In genomic region chr12:13318231-13319015, GRCh38 we compare ENCODE assay signal across 24 cellular contexts.
"Had no signal": no experiment of that assay in that cellular context is flagged by ENCODE, and none has a peak within 500 bp of the region (broad histone marks: within the 10 kb centered on the region; RNA-seq: fewer than 3 reads in every experiment).

No MANE protein-coding gene starts in this region.

- H3K4me3 ChIP-seq: dorsolateral prefrontal cortex, esophagus muscularis mucosa, heart right ventricle, lung, neural progenitor cell, prostate gland, right atrium auricular region, sigmoid colon, thoracic aorta, tibial nerve had no signal

- H3K4me3 Mint-ChIP-seq: immature natural killer cell; memory B cell; naive thymus-derived CD4-positive, alpha-beta T cell; nephron; neural progenitor cell; stimulated activated naive B cell treated with anti-CD40 and anti-IgM and Interleukin-4, amounts not matched to agents 10 μg/mL and 1 μg/mL and 100 μg/mL, for 72 hours; stimulated activated naive CD8-positive, alpha-beta T cell treated with anti-CD3 and anti-CD28 coated beads, Interleukin-15, Interleukin-2, amounts not matched to agents 100 ng/mL and 50 ng/mL, for 24 hours had no signal

- H3K36me3 Mint-ChIP-seq: immature natural killer cell; memory B cell; naive thymus-derived CD4-positive, alpha-beta T cell; neural progenitor cell; stimulated activated naive B cell treated with anti-CD40 and anti-IgM and Interleukin-4, amounts not matched to agents 10 μg/mL and 1 μg/mL and 100 μg/mL, for 72 hours had no signal

- H3K4me1 Mint-ChIP-seq: immature natural killer cell; memory B cell; nephron; stimulated activated naive B cell treated with anti-CD40 and anti-IgM and Interleukin-4, amounts not matched to agents 10 μg/mL and 1 μg/mL and 100 μg/mL, for 72 hours had no signal

- H3K79me2 ChIP-seq: parathyroid adenoma had no signal

- H3K9me3 ChIP-seq: prostate gland, sigmoid colon, thoracic aorta, tibial nerve had no signal

- H3K36me3 ChIP-seq: esophagus muscularis mucosa, heart right ventricle, neural progenitor cell, prostate gland, right atrium auricular region, sigmoid colon, thoracic aorta, tibial nerve had no signal

- H3K27ac ChIP-seq: dorsolateral prefrontal cortex, esophagus muscularis mucosa, heart right ventricle, neural progenitor cell, parathyroid adenoma, prostate gland, right atrium auricular region, sigmoid colon, thoracic aorta, tibial nerve had no signal

- H3K9ac ChIP-seq: neural progenitor cell, parathyroid adenoma had no signal

- H3K27me3 ChIP-seq: dorsolateral prefrontal cortex, esophagus muscularis mucosa, heart right ventricle, neural progenitor cell, right atrium auricular region, sigmoid colon, tibial nerve had no signal

- H3K4me2 ChIP-seq: neural progenitor cell had no signal

- H3K4me1 ChIP-seq: heart right ventricle, neural progenitor cell, parathyroid adenoma, prostate gland, right atrium auricular region, sigmoid colon, tibial nerve had no signal

- DNase-seq: central memory CD4-positive, alpha-beta T cell; dorsolateral prefrontal cortex; effector CD4-positive, alpha-beta T cell; foreskin melanocyte; glutamatergic neuron; heart right ventricle; hippocampal formation; immature natural killer cell; left ventricle myocardium superior; midbrain; naive thymus-derived CD4-positive, alpha-beta T cell; sigmoid colon; stimulated activated naive B cell treated with anti-CD40 and anti-IgM and Interleukin-4, amounts not matched to agents 10 μg/mL and 1 μg/mL and 100 μg/mL, for 72 hours had no signal

- H3K9me3 Mint-ChIP-seq: memory B cell; naive thymus-derived CD4-positive, alpha-beta T cell; stimulated activated naive CD8-positive, alpha-beta T cell treated with anti-CD3 and anti-CD28 coated beads, Interleukin-15, Interleukin-2, amounts not matched to agents 100 ng/mL and 50 ng/mL, for 24 hours had no signal

- H3K27ac Mint-ChIP-seq: immature natural killer cell; memory B cell; naive thymus-derived CD4-positive, alpha-beta T cell; nephron; neural progenitor cell; stimulated activated naive B cell treated with anti-CD40 and anti-IgM and Interleukin-4, amounts not matched to agents 10 μg/mL and 1 μg/mL and 100 μg/mL, for 72 hours; stimulated activated naive CD8-positive, alpha-beta T cell treated with anti-CD3 and anti-CD28 coated beads, Interleukin-15, Interleukin-2, amounts not matched to agents 100 ng/mL and 50 ng/mL, for 24 hours had no signal

- ATAC-seq: heart right ventricle; left ventricle myocardium superior; naive thymus-derived CD4-positive, alpha-beta T cell; stimulated activated naive B cell treated with anti-CD40 and anti-IgM and Interleukin-4, amounts not matched to agents 10 μg/mL and 1 μg/mL and 100 μg/mL, for 72 hours had no signal
